In genomic region chr16:79605999-79606398, GRCh38 we compare ENCODE assay signal across 10 cellular contexts. TPM values are rescaled to one million over a fixed set of nuclear protein-coding genes. Genes with fewer than 3 reads are reported as not detected.
DNase-seq lines count a peak whose midpoint lies in the region; ATAC-seq lines count a peak whose summit lies in the region.
"Had no signal": no experiment of that assay in that cellular context is flagged by ENCODE, and none has a peak within 500 bp of the region (broad histone marks: within the 10 kb centered on the region; RNA-seq: fewer than 3 reads in every experiment).

No MANE protein-coding gene starts in this region.

- peak overlapping the region in 1 of 4 donors; percentile 57 for H3K4me3 Mint-ChIP-seq in CD4-positive, CD25-positive, alpha-beta regulatory T cell
- peak overlapping the region; percentile 43 for H3K4me3 Mint-ChIP-seq in T-helper 17 cell

- peaks cover 6% of the 10 kb centered on the region for H3K27me3 Mint-ChIP-seq in CD4-positive, CD25-positive, alpha-beta regulatory T cell
- peaks cover 8% of the 10 kb centered on the region for H3K27me3 Mint-ChIP-seq in T-helper 17 cell

- H3K27ac Mint-ChIP-seq in CD4-positive, CD25-positive, alpha-beta regulatory T cell, result peak overlapping the region in 2 of 3 donors; percentile 21 to 45
- peak overlapping the region; percentile 80 for H3K27ac Mint-ChIP-seq in T-helper 17 cell

- in situ Hi-C loops in HAP-1 (cut with MboI; ENCODE audit: low sequenced_read_pairs), result loop anchor here (25.0 kb wide), 2 partner anchors 481 to 1494 kb away; no protein-coding TSS in a partner anchor

- H3K4me3 ChIP-seq in CD4-positive, CD25-positive, alpha-beta regulatory T cell (ENCODE audit: low read depth, low read length), result no peak overlapping the region
- no peak overlapping the region for H3K4me3 ChIP-seq in HAP-1

- peaks cover 11 to 24% (median 22%) of the 10 kb centered on the region in 4 donors for H3K4me1 Mint-ChIP-seq in CD4-positive, CD25-positive, alpha-beta regulatory T cell
- peaks cover 40% of the 10 kb centered on the region for H3K4me1 Mint-ChIP-seq in T-helper 17 cell

- no peak for DNase-seq in CD4-positive, CD25-positive, alpha-beta regulatory T cell
- DNase-seq in T-helper 17 cell (no peak), medulla oblongata (ENCODE audit: extremely low spot score) (peak; percentile 31), NCI-H510A (lab: John Stamatoyannopoulos, UW) (no peak), HAP-1 (ENCODE audit: low spot score in 2 of 2) (no peak), NCI-H1092 treated with DMSO at 0.1 percent for 48 hours (lab: John Stamatoyannopoulos, UW) (no peak), AG20443 (ENCODE audit: low spot score) (no peak)
- DNase-seq: Caco-2, NCI-H1417 had no signal

- H3K9me3 Mint-ChIP-seq in CD4-positive, CD25-positive, alpha-beta regulatory T cell, result no peaks in the 10 kb centered on the region

- peaks cover 1% of the 10 kb centered on the region for H3K27me3 ChIP-seq in CD4-positive, CD25-positive, alpha-beta regulatory T cell (ENCODE audit: control insufficient read depth, insufficient read depth, low read length)
- H3K27me3 ChIP-seq in HAP-1 (ENCODE audit: low read depth), result 0 out of 2 replicates have a peak, but pooled peaks cover 3% of the 10 kb centered on the region

- H3K4me1 ChIP-seq in CD4-positive, CD25-positive, alpha-beta regulatory T cell (ENCODE audit: control insufficient read depth, insufficient read depth, low read length, poor library complexity, severe bottlenecking), result peaks cover 23% of the 10 kb centered on the region
- peaks cover 21% of the 10 kb centered on the region for H3K4me1 ChIP-seq in HAP-1

- H3K36me3 ChIP-seq in CD4-positive, CD25-positive, alpha-beta regulatory T cell (ENCODE audit: control insufficient read depth, insufficient read depth, low read length), result no peaks in the 10 kb centered on the region
- H3K36me3 ChIP-seq in HAP-1 (replicated peaks), result no peaks in the 10 kb centered on the region

- no peaks in the 10 kb centered on the region for H3K36me3 Mint-ChIP-seq in CD4-positive, CD25-positive, alpha-beta regulatory T cell
- no peaks in the 10 kb centered on the region for H3K36me3 Mint-ChIP-seq in T-helper 17 cell (ENCODE audit: low read depth)

- no peaks in the 10 kb centered on the region for H3K9me3 ChIP-seq in CD4-positive, CD25-positive, alpha-beta regulatory T cell (ENCODE audit: control insufficient read depth in 2 of 2, low read length in 2 of 2)
- H3K9me3 ChIP-seq in T-helper 17 cell (ENCODE audit: control insufficient read depth, low read length, poor library complexity, severe bottlenecking) (no peaks in the 10 kb centered on the region), HAP-1 (no peaks in the 10 kb centered on the region)
- H3K9me3 ChIP-seq: Caco-2 had no signal

- no peak overlapping the region for H3K27ac ChIP-seq in CD4-positive, CD25-positive, alpha-beta regulatory T cell (ENCODE audit: insufficient read depth, low read length, poor library complexity, severe bottlenecking)

- no peak for ATAC-seq in CD4-positive, CD25-positive, alpha-beta regulatory T cell (ENCODE audit: low read depth in 2 of 2)
- ATAC-seq in GM21528 (IDR thresholded peaks at IDR 0.05; ENCODE audit: low FRiP score, unreplicated experiment), result peak; percentile 70
- peak; percentile 22 for ATAC-seq in T-helper 17 cell

RNA-seq across cellular contexts. Expression of gene MAF, which starts 5.5 kb away (rescaled TPM):
- total RNA-seq in CD4-positive, CD25-positive, alpha-beta regulatory T cell, result 120 TPM
- 1 to 10 TPM; 1.4 to 4.2 (median 2.8) TPM for polyA plus RNA-seq in CD4-positive, CD25-positive, alpha-beta regulatory T cell
- total RNA-seq in T-helper 17 cell, result 100 to 1,000 TPM; 130 to 139 TPM

Comparison
In these comparisons a context has a peak if more than half of its experiments do, and no peak if none do; other contexts are left out.
1. ATAC-seq: peak in GM21528 (single experiment) and T-helper 17 cell (single experiment); none in CD4-positive, CD25-positive, alpha-beta regulatory T cell (0 of 2).